In the genomic region with DNA sequence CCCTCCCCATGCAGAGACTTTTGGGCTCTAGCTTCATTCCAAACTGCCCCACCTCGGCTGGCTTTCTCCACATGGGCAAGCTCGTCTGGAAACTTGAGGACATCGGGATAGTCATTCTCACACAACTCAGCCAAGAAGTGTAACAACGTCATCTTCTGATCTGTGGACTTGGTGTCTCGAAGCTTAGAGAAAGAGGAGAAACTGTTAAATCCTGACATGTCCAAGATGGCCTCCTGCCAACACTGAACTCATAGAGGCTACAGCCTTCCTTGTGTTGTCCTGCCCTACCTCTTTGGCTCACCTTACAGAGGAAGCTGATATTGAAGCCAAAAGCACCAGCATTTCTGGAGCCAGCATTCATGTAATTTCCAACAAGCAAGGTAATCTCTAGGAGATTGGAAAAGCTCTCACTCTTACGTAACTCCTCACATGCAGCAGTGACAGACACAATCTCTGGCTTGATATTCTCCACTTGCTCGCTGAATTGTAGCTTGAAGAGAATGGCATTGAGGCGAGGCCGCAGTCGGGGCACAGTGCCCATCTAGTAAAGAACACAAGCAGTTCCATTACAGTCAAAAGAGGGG, we compare ENCODE assay signal across 10 cellular contexts. TPM values are rescaled to one million over a fixed set of nuclear protein-coding genes. Genes with fewer than 3 reads are reported as not detected.
DNase-seq lines count a peak whose midpoint lies in the region; ATAC-seq and TF ChIP-seq lines count a peak whose summit lies in the region.
"Had no signal": no experiment of that assay in that cellular context is flagged by ENCODE, and none has a peak within 500 bp of the region (broad histone marks: within the 10 kb centered on the region; RNA-seq: fewer than 3 reads in every experiment).

No MANE protein-coding gene starts in this region.

- peaks cover 61% of the 10 kb centered on the region for H3K36me3 Mint-ChIP-seq in activated CD4-positive, alpha-beta memory T cell treated with anti-CD3 and anti-CD28 coated beads, Interleukin-2, amount 10 ng/mL, durations not matched to agents 7 days and 5 days (ENCODE audit: low read depth)
- H3K36me3 Mint-ChIP-seq in osteocyte (ENCODE audit: unreplicated experiment): peaks cover 14% of the 10 kb centered on the region

- no peak for ATAC-seq in HG02678 (IDR thresholded peaks at IDR 0.05; ENCODE audit: unreplicated experiment)
- ATAC-seq: activated CD8-positive, alpha-beta memory T cell treated with anti-CD3 and anti-CD28 coated beads, Interleukin-2, amount 10 ng/mL, durations not matched to agents 7 days and 5 days had no signal

- H3K27ac Mint-ChIP-seq in activated CD4-positive, alpha-beta memory T cell treated with anti-CD3 and anti-CD28 coated beads, Interleukin-2, amount 10 ng/mL, durations not matched to agents 7 days and 5 days: peak overlapping the region; percentile 28
- peak overlapping the region; percentile 53 for H3K27ac Mint-ChIP-seq in osteocyte (ENCODE audit: unreplicated experiment)

- H3K9me3 Mint-ChIP-seq in activated CD4-positive, alpha-beta memory T cell treated with anti-CD3 and anti-CD28 coated beads, Interleukin-2, amount 10 ng/mL, durations not matched to agents 7 days and 5 days: no peaks in the 10 kb centered on the region
- no peaks in the 10 kb centered on the region for H3K9me3 Mint-ChIP-seq in osteocyte (ENCODE audit: unreplicated experiment)

- H3K4me3 Mint-ChIP-seq in activated CD4-positive, alpha-beta memory T cell treated with anti-CD3 and anti-CD28 coated beads, Interleukin-2, amount 10 ng/mL, durations not matched to agents 7 days and 5 days: no peak overlapping the region
- H3K4me3 Mint-ChIP-seq in osteocyte (ENCODE audit: unreplicated experiment): no peak overlapping the region
- H3K4me3 Mint-ChIP-seq: activated CD8-positive, alpha-beta memory T cell treated with anti-CD3 and anti-CD28 coated beads, Interleukin-2, amount 10 ng/mL, durations not matched to agents 7 days and 5 days had no signal

- DNase-seq in AG20443 (ENCODE audit: low spot score) (peak; percentile 53), fibroblast of villous mesenchyme (ENCODE audit: low read depth) (peak; percentile 46), osteocyte (ENCODE audit: extremely low spot score, unreplicated experiment) (peak; percentile 69), NCI-H1048 (lab: John Stamatoyannopoulos, UW) (no peak), foreskin melanocyte (no peak), GM20000 (ENCODE audit: low spot score) (no peak)
- DNase-seq in activated CD4-positive, alpha-beta memory T cell treated with anti-CD3 and anti-CD28 coated beads, Interleukin-2, amount 10 ng/mL, durations not matched to agents 7 days and 5 days: no peak
- DNase-seq: activated CD8-positive, alpha-beta memory T cell treated with anti-CD3 and anti-CD28 coated beads, Interleukin-2, amount 10 ng/mL, durations not matched to agents 7 days and 5 days; SIG-M5 had no signal

- POLR2A ChIA-PET in activated CD4-positive, alpha-beta memory T cell treated with anti-CD3 and anti-CD28 coated beads, Interleukin-2, amount 10 ng/mL, durations not matched to agents 7 days and 5 days (lab: Charles Lee): interaction anchor here (1.2 kb wide), 1 partner anchor 208 kb away, joined by 5 read pairs; no protein-coding TSS in a partner anchor

- H3K4me3 ChIP-seq in fibroblast of villous mesenchyme (ENCODE audit: low read depth, low read length): no peak overlapping the region

- H3K4me1 Mint-ChIP-seq in activated CD4-positive, alpha-beta memory T cell treated with anti-CD3 and anti-CD28 coated beads, Interleukin-2, amount 10 ng/mL, durations not matched to agents 7 days and 5 days: peaks cover 4% of the 10 kb centered on the region
- H3K4me1 Mint-ChIP-seq in osteocyte (ENCODE audit: unreplicated experiment): peaks cover 34% of the 10 kb centered on the region

- CTCF ChIA-PET in activated CD4-positive, alpha-beta memory T cell treated with anti-CD3 and anti-CD28 coated beads, Interleukin-2, amount 10 ng/mL, durations not matched to agents 7 days and 5 days (lab: Charles Lee): interaction anchor here (0.8 to 1.4 kb wide), 3 partner anchors 15 to 36 kb away, joined by 5 to 7 read pairs (median 5); no protein-coding TSS in a partner anchor

- no peak for TF ChIP-seq CTCF in fibroblast of villous mesenchyme (IDR thresholded peaks at IDR 0.05; ENCODE audit: insufficient read depth, low read depth, low read length)
- TF ChIP-seq CTCF in osteocyte (IDR thresholded peaks at IDR 0.05): no peak
- no peak for TF ChIP-seq CTCF in GM20000 (IDR thresholded peaks at IDR 0.05; ENCODE audit: extremely low read depth, missing control alignments)

- H3K27me3 Mint-ChIP-seq in activated CD4-positive, alpha-beta memory T cell treated with anti-CD3 and anti-CD28 coated beads, Interleukin-2, amount 10 ng/mL, durations not matched to agents 7 days and 5 days: no peaks in the 10 kb centered on the region
- H3K27me3 Mint-ChIP-seq in osteocyte (ENCODE audit: unreplicated experiment): no peaks in the 10 kb centered on the region
- H3K27me3 Mint-ChIP-seq: activated CD8-positive, alpha-beta memory T cell treated with anti-CD3 and anti-CD28 coated beads, Interleukin-2, amount 10 ng/mL, durations not matched to agents 7 days and 5 days had no signal

RNA-seq across cellular contexts. Expression of a gene that starts 39.6 kb away (rescaled TPM):
- total RNA-seq in activated CD4-positive, alpha-beta memory T cell treated with anti-CD3 and anti-CD28 coated beads, Interleukin-2, amount 10 ng/mL, durations not matched to agents 7 days and 5 days: not detected
- total RNA-seq in fibroblast of villous mesenchyme (2.6 TPM in 2 replicates), osteocyte (1.4 and 1.9 TPM in 2 replicates)
- total RNA-seq: activated CD8-positive, alpha-beta memory T cell treated with anti-CD3 and anti-CD28 coated beads, Interleukin-2, amount 10 ng/mL, durations not matched to agents 7 days and 5 days had no signal

RNA-seq across cellular contexts. Expression of a gene that starts 43.7 kb away (rescaled TPM):
- not detected for total RNA-seq in activated CD4-positive, alpha-beta memory T cell treated with anti-CD3 and anti-CD28 coated beads, Interleukin-2, amount 10 ng/mL, durations not matched to agents 7 days and 5 days
- total RNA-seq in fibroblast of villous mesenchyme: 2.6 and 2.9 TPM in 2 replicates
- total RNA-seq in osteocyte: 2.8 and 3.7 TPM in 2 replicates
- total RNA-seq: activated CD8-positive, alpha-beta memory T cell treated with anti-CD3 and anti-CD28 coated beads, Interleukin-2, amount 10 ng/mL, durations not matched to agents 7 days and 5 days had no signal

RNA-seq across cellular contexts. Expression of a gene that starts 52.7 kb away (rescaled TPM):
- not detected for total RNA-seq in activated CD4-positive, alpha-beta memory T cell treated with anti-CD3 and anti-CD28 coated beads, Interleukin-2, amount 10 ng/mL, durations not matched to agents 7 days and 5 days
- 35.4 and 36.3 TPM in 2 replicates for total RNA-seq in fibroblast of villous mesenchyme
- 92.4 and 99.9 TPM in 2 replicates for total RNA-seq in osteocyte
- total RNA-seq: activated CD8-positive, alpha-beta memory T cell treated with anti-CD3 and anti-CD28 coated beads, Interleukin-2, amount 10 ng/mL, durations not matched to agents 7 days and 5 days had no signal

Comparison
In these comparisons a context has a peak if more than half of its experiments do, and no peak if none do; other contexts are left out.
1. DNase-seq: peak in AG20443 (single experiment), fibroblast of villous mesenchyme (single experiment) and osteocyte (single experiment); none in activated CD4-positive, alpha-beta memory T cell treated with anti-CD3 and anti-CD28 coated beads, Interleukin-2, amount 10 ng/mL, durations not matched to agents 7 days and 5 days (single experiment), NCI-H1048 (single experiment), foreskin melanocyte (single experiment) and GM20000 (single experiment).
2. RNA of a gene that starts 52.7 kb away (total RNA-seq): 92.4 to 99.9 TPM in osteocyte and 35.4 to 36.3 TPM in fibroblast of villous mesenchyme; not detected in activated CD4-positive, alpha-beta memory T cell treated with anti-CD3 and anti-CD28 coated beads, Interleukin-2, amount 10 ng/mL, durations not matched to agents 7 days and 5 days; every median in the first group is over 10 times any median in the second.